In genomic region chr3:35562141-35562540, GRCh38 we compare ENCODE assay signal across 18 cellular contexts.
"Had no signal": no experiment of that assay in that cellular context is flagged by ENCODE, and none has a peak within 500 bp of the region (broad histone marks: within the 10 kb centered on the region; RNA-seq: fewer than 3 reads in every experiment).

No MANE protein-coding gene starts in this region.

- DNase-seq: cortex of kidney; effector memory CD4-positive, alpha-beta T cell; heart left ventricle; hippocampal formation; kidney glomerular epithelial cell; mesendoderm; natural killer cell; posterior cingulate gyrus; sigmoid colon; small intestine; stimulated activated CD4-positive, alpha-beta T cell treated with anti-CD3 and anti-CD28 coated beads, Interleukin-12 subunit alpha, Interleukin-12 subunit beta, amount 100 ng/mL, for 4 hours; stimulated activated naive CD4-positive, alpha-beta T cell; stomach; substantia nigra; transverse colon had no signal

- ATAC-seq: esophagus mucosa, heart left ventricle, natural killer cell had no signal

- H3K27me3 ChIP-seq: heart left ventricle, right atrium auricular region, sigmoid colon, stomach, transverse colon had no signal

- H3K9me3 ChIP-seq: transverse colon had no signal

- H3K4me1 ChIP-seq: heart left ventricle, right atrium auricular region, sigmoid colon, stomach, transverse colon had no signal

- H3K27ac ChIP-seq: heart left ventricle, right atrium auricular region, sigmoid colon, stomach, thoracic aorta, transverse colon had no signal

- H3K36me3 ChIP-seq: heart left ventricle, right atrium auricular region, sigmoid colon, stomach, thoracic aorta, transverse colon had no signal

- H3K4me3 ChIP-seq: heart left ventricle, right atrium auricular region, sigmoid colon, stomach, thoracic aorta, transverse colon had no signal
